In the genomic region with DNA sequence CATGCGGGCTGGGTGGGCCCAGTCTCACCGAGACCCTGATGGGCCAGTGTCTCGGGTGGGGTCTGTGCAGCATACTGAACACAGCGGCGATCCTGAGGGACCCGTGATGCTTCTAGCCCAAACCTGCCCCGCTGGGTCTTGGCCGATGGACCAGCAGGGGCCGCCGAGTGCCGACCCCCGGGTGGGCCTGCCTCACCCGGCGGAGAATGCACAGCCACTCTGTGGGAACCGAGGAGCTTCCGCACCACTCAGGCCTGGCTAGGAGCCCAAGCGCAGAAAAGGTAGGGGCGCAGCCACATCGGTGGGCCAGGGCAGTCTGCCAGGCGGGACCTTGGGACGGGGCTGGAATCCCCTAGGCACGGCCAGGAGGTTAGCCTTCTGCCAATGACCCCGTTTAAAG, we compare ENCODE assay signal across 35 cellular contexts.
"Had no signal": no experiment of that assay in that cellular context is flagged by ENCODE, and none has a peak within 500 bp of the region (broad histone marks: within the 10 kb centered on the region; RNA-seq: fewer than 3 reads in every experiment).

No MANE protein-coding gene starts in this region.

- DNase-seq: activated B cell treated with CpG ODN at 0.5 μM for 24 hours; activated CD4-positive, alpha-beta memory T cell treated with anti-CD3 and anti-CD28 coated beads for 36 hours; activated CD4-positive, alpha-beta T cell treated with anti-CD3 and anti-CD28 coated beads for 4 hours; activated CD4-positive, alpha-beta T cell treated with anti-CD3 and anti-CD28 coated beads, Interleukin-2, amount 10 ng/mL, durations not matched to agents 24 days and 14 days; activated CD4-positive, alpha-beta T cell treated with anti-CD3 and anti-CD28 coated beads, Interleukin-2, amount 50 U/mL, for 1 hour; activated CD4-positive, alpha-beta T cell treated with anti-CD3 and anti-CD28 coated beads, Interleukin-2, amount 50 U/mL, for 4 hours; activated CD4-positive, CD25-positive, alpha-beta regulatory T cell treated with anti-CD3 and anti-CD28 coated beads, Interleukin-2, amount 50 U/mL, for 72 hours; activated CD8-positive, alpha-beta memory T cell treated with anti-CD3 and anti-CD28 coated beads, Interleukin-2, amount 50 U/mL, for 4 hours; activated CD8-positive, alpha-beta T cell treated with anti-CD3 and anti-CD28 coated beads for 36 hours; activated effector memory CD4-positive, alpha-beta T cell treated with anti-CD3 and anti-CD28 coated beads, Interleukin-2, amount 50 U/mL, for 16 hours; activated gamma-delta T cell treated with Interleukin-2 at 50 U/mL for 16 hours; activated naive CD4-positive, alpha-beta T cell; activated naive CD4-positive, alpha-beta T cell treated with anti-CD3 and anti-CD28 coated beads for 36 hours; activated naive CD4-positive, alpha-beta T cell treated with anti-CD3 and anti-CD28 coated beads, Interleukin-2, amount 50 U/mL, for 16 hours; activated naive CD8-positive, alpha-beta T cell treated with anti-CD3 and anti-CD28 coated beads for 36 hours; activated T-cell treated with anti-CD3 and anti-CD28 coated beads for 4 hours; activated T-cell treated with anti-CD3 and anti-CD28 coated beads, Interleukin-2, amount 50 U/mL, for 1 hour; activated T-cell treated with anti-CD3 and anti-CD28 coated beads, Interleukin-2, amount 50 U/mL, for 4 hours; activated T-cell treated with anti-CD3 and anti-CD28 coated beads, Interleukin-2, amount 50 U/mL, for 72 hours; adrenal gland; amniotic stem cell; aorta; body of pancreas; brain microvascular endothelial cell; central memory CD4-positive, alpha-beta T cell; T-helper 1 cell; T-helper 2 cell; T-helper 9 cell had no signal

- H3K27me3 ChIP-seq: adrenal gland, body of pancreas, breast epithelium had no signal

- H3K9me3 ChIP-seq: adrenal gland, body of pancreas, breast epithelium had no signal

- ATAC-seq: activated CD8-positive, alpha-beta T cell treated with anti-CD3 and anti-CD28 coated beads for 36 hours; activated naive CD4-positive, alpha-beta T cell treated with anti-CD3 and anti-CD28 coated beads, Interleukin-2, amount 50 U/mL, for 72 hours; activated T-cell treated with anti-CD3 and anti-CD28 coated beads, Interleukin-2, amount 50 U/mL, for 4 hours; activated T-cell treated with anti-CD3 and anti-CD28 coated beads, Interleukin-2, amount 50 U/mL, for 72 hours; activated T-helper 17 cell treated with anti-CD3 and anti-CD28 coated beads, Interleukin-2, amount 50 U/mL, for 72 hours; body of pancreas had no signal

- H3K4me1 ChIP-seq: adrenal gland, body of pancreas, breast epithelium had no signal

- H3K36me3 ChIP-seq: adrenal gland, brain microvascular endothelial cell, breast epithelium had no signal

- H3K9me3 Mint-ChIP-seq: activated B cell treated with CpG ODN at 0.5 μM for 24 hours; activated CD4-positive, alpha-beta memory T cell treated with anti-CD3 and anti-CD28 coated beads for 36 hours; activated CD4-positive, alpha-beta T cell treated with anti-CD3 and anti-CD28 coated beads, Interleukin-2, amount 10 ng/mL, durations not matched to agents 24 days and 14 days; activated CD8-positive, alpha-beta T cell treated with anti-CD3 and anti-CD28 coated beads for 36 hours; activated naive CD4-positive, alpha-beta T cell treated with anti-CD3 and anti-CD28 coated beads for 36 hours; activated naive CD4-positive, alpha-beta T cell treated with anti-CD3 and anti-CD28 coated beads, Interleukin-2, amount 50 U/mL, for 72 hours; activated naive CD8-positive, alpha-beta T cell treated with anti-CD3 and anti-CD28 coated beads for 36 hours; activated T-cell treated with anti-CD3 and anti-CD28 coated beads, Interleukin-2, amount 50 U/mL, for 4 hours; activated T-cell treated with anti-CD3 and anti-CD28 coated beads, Interleukin-2, amount 50 U/mL, for 72 hours; activated T-helper 1 cell treated with anti-CD3 and anti-CD28 coated beads, Interleukin-12 subunit alpha, Interleukin-12 subunit beta, Interleukin-2, Interleukin-4 antibody, amounts not matched to agents 30 ng/mL and 10 ng/mL and 1 ng/mL, durations not matched to agents 14 hours and 24 hours and 36 hours; activated T-helper 17 cell treated with anti-CD3 and anti-CD28 coated beads, Interleukin-2, amount 50 U/mL, for 72 hours; T-helper 1 cell treated with Interleukin-12 subunit alpha and Interleukin-12 subunit beta and Interleukin-4 antibody, amounts not matched to agents 30 μg/mL and 1 μg/mL, for 36 hours; T-helper 2 cell treated with Interferon-gamma antibody and Interleukin-4, amounts not matched to agents 5 μg/mL and 100 μg/mL, for 36 hours had no signal

- H3K4me3 ChIP-seq: adrenal gland, body of pancreas, breast epithelium had no signal

- H3K4me1 Mint-ChIP-seq: activated B cell treated with CpG ODN at 0.5 μM for 24 hours; activated T-helper 17 cell treated with anti-CD3 and anti-CD28 coated beads, Interleukin-2, amount 50 U/mL, for 72 hours had no signal

- H3K4me3 Mint-ChIP-seq: activated B cell treated with CpG ODN at 0.5 μM for 24 hours; activated CD4-positive, alpha-beta memory T cell treated with anti-CD3 and anti-CD28 coated beads for 36 hours; activated CD4-positive, alpha-beta T cell treated with anti-CD3 and anti-CD28 coated beads, Interleukin-2, amount 10 ng/mL, durations not matched to agents 24 days and 14 days; activated CD8-positive, alpha-beta T cell treated with anti-CD3 and anti-CD28 coated beads for 36 hours; activated naive CD4-positive, alpha-beta T cell treated with anti-CD3 and anti-CD28 coated beads for 36 hours; activated naive CD8-positive, alpha-beta T cell treated with anti-CD3 and anti-CD28 coated beads for 36 hours; activated T-cell treated with anti-CD3 and anti-CD28 coated beads, Interleukin-2, amount 50 U/mL, for 4 hours; activated T-cell treated with anti-CD3 and anti-CD28 coated beads, Interleukin-2, amount 50 U/mL, for 72 hours; activated T-helper 1 cell treated with anti-CD3 and anti-CD28 coated beads, Interleukin-12 subunit alpha, Interleukin-12 subunit beta, Interleukin-2, Interleukin-4 antibody, amounts not matched to agents 30 ng/mL and 10 ng/mL and 1 ng/mL, durations not matched to agents 14 hours and 24 hours and 36 hours; activated T-helper 17 cell treated with anti-CD3 and anti-CD28 coated beads, Interleukin-2, amount 50 U/mL, for 72 hours; T-helper 1 cell treated with Interleukin-12 subunit alpha and Interleukin-12 subunit beta and Interleukin-4 antibody, amounts not matched to agents 30 μg/mL and 1 μg/mL, for 36 hours; T-helper 2 cell treated with Interferon-gamma antibody and Interleukin-4, amounts not matched to agents 5 μg/mL and 100 μg/mL, for 36 hours had no signal

- H3K27ac ChIP-seq: adrenal gland, body of pancreas, brain microvascular endothelial cell, breast epithelium, VCaP had no signal

- H3K27ac Mint-ChIP-seq: activated B cell treated with CpG ODN at 0.5 μM for 24 hours; activated CD4-positive, alpha-beta memory T cell treated with anti-CD3 and anti-CD28 coated beads for 36 hours; activated CD4-positive, alpha-beta T cell treated with anti-CD3 and anti-CD28 coated beads, Interleukin-2, amount 10 ng/mL, durations not matched to agents 24 days and 14 days; activated CD8-positive, alpha-beta T cell treated with anti-CD3 and anti-CD28 coated beads for 36 hours; activated naive CD4-positive, alpha-beta T cell treated with anti-CD3 and anti-CD28 coated beads for 36 hours; activated naive CD4-positive, alpha-beta T cell treated with anti-CD3 and anti-CD28 coated beads, Interleukin-2, amount 50 U/mL, for 72 hours; activated naive CD8-positive, alpha-beta T cell treated with anti-CD3 and anti-CD28 coated beads for 36 hours; activated T-cell treated with anti-CD3 and anti-CD28 coated beads, Interleukin-2, amount 50 U/mL, for 72 hours; activated T-helper 1 cell treated with anti-CD3 and anti-CD28 coated beads, Interleukin-12 subunit alpha, Interleukin-12 subunit beta, Interleukin-2, Interleukin-4 antibody, amounts not matched to agents 30 ng/mL and 10 ng/mL and 1 ng/mL, durations not matched to agents 14 hours and 24 hours and 36 hours; activated T-helper 17 cell treated with anti-CD3 and anti-CD28 coated beads, Interleukin-2, amount 50 U/mL, for 72 hours; T-helper 1 cell treated with Interleukin-12 subunit alpha and Interleukin-12 subunit beta and Interleukin-4 antibody, amounts not matched to agents 30 μg/mL and 1 μg/mL, for 36 hours; T-helper 2 cell treated with Interferon-gamma antibody and Interleukin-4, amounts not matched to agents 5 μg/mL and 100 μg/mL, for 36 hours had no signal

- H3K36me3 Mint-ChIP-seq: activated CD4-positive, alpha-beta memory T cell treated with anti-CD3 and anti-CD28 coated beads for 36 hours; activated naive CD4-positive, alpha-beta T cell treated with anti-CD3 and anti-CD28 coated beads, Interleukin-2, amount 50 U/mL, for 72 hours; activated naive CD8-positive, alpha-beta T cell treated with anti-CD3 and anti-CD28 coated beads for 36 hours had no signal
